6 cellular contexts compared by ENCODE assay signal in genomic region chr12:100115291-100115690, GRCh38.
"Had no signal": no experiment of that assay in that cellular context is flagged by ENCODE, and none has a peak within 500 bp of the region (broad histone marks: within the 10 kb centered on the region; RNA-seq: fewer than 3 reads in every experiment).

No MANE protein-coding gene starts in this region.

- H3K27ac ChIP-seq: GM23248 had no signal

- H3K4me3 ChIP-seq: GM23248, K562 had no signal

- DNase-seq: GM23248, GOT3, H9, HCEC 1CT, IMR-90 had no signal

- ATAC-seq: K562 had no signal

- H3K4me3 Mint-ChIP-seq: H9 had no signal
